ENCODE assay signal across 9 cellular contexts in the genomic region with DNA sequence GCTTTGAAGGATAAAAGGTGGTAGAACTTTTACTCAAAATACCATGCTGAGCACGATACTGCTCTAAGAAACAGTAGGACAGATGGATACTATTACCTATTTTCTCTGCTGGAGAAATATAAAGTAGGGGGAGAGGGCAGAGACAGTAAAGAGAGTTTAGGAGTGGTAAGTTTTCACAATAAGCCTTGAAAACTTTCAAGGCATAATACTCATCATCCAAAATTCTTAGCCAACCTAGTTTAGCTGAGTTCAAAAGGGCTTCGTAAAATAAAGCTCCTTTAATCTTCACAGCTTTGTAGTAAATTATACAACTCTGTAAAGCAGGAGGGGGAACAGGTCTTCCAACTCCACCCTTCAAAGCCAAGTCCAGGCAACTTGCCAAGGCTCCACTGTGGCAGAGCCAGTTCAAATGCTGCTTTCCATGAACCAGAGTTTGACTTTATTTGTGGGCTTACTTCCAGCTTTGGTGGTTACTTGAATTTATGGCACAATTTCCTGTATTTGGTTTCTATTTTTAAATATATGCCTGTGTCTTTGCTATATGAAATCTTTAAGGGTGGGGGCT. TPM values are rescaled to one million over a fixed set of nuclear protein-coding genes. Genes with fewer than 3 reads are reported as not detected.
DNase-seq lines count a peak whose midpoint lies in the region; ATAC-seq and TF ChIP-seq lines count a peak whose summit lies in the region.
"Had no signal": no experiment of that assay in that cellular context is flagged by ENCODE, and none has a peak within 500 bp of the region (broad histone marks: within the 10 kb centered on the region; RNA-seq: fewer than 3 reads in every experiment).

No MANE protein-coding gene starts in this region.

- H4K20me1 ChIP-seq in SK-N-SH (ENCODE audit: insufficient read depth): peaks cover 9% of the 10 kb centered on the region; the same call in 1 of the 2 replicates

- H3K4me3 ChIP-seq in SK-N-SH (ENCODE audit: low read depth in 2 of 2, low read length in 1 of 2) (no peak overlapping the region), left ventricle myocardium inferior (no peak overlapping the region), thoracic aorta (no peak overlapping the region), vagina (no peak overlapping the region)
- H3K4me3 ChIP-seq in CD8-positive, alpha-beta memory T cell (ENCODE audit: low read length): no peak overlapping the region

- peak overlapping the region; percentile 57 for H3K4me2 ChIP-seq in SK-N-SH

- H3K27me3 ChIP-seq in SK-N-SH (ENCODE audit: insufficient read depth): no peaks in the 10 kb centered on the region
- H3K27me3 ChIP-seq in left ventricle myocardium inferior (ENCODE audit: low read depth): no peaks in the 10 kb centered on the region
- no peaks in the 10 kb centered on the region for H3K27me3 ChIP-seq in thoracic aorta (replicated peaks; ENCODE audit: insufficient read depth)
- no peaks in the 10 kb centered on the region for H3K27me3 ChIP-seq in CD8-positive, alpha-beta memory T cell (ENCODE audit: insufficient read depth, low read length, poor library complexity, severe bottlenecking)
- H3K27me3 ChIP-seq in vagina: no peaks in the 10 kb centered on the region

- no peak overlapping the region for H3K4me3 Mint-ChIP-seq in CD8-positive, alpha-beta memory T cell

- POLR2A ChIA-PET in SK-N-SH (lab: Yijun Ruan, JAX): no interaction called here
- POLR2A ChIA-PET in CD8-positive, alpha-beta memory T cell (lab: Charles Lee): no interaction called here

- peak overlapping the region in 3 of 8 donors; percentile 7 to 71 (median 69) for H3K27ac Mint-ChIP-seq in CD8-positive, alpha-beta memory T cell

- intact Hi-C loops in left ventricle myocardium inferior (cut with micrococcal nuclease) (no loop called here), vagina (cut with DNase I) (no loop called here)

- H3K9me3 ChIP-seq in SK-N-SH (no peaks in the 10 kb centered on the region), left ventricle myocardium inferior (replicated peaks) (no peaks in the 10 kb centered on the region), thoracic aorta (no peaks in the 10 kb centered on the region), vagina (no peaks in the 10 kb centered on the region)
- no peaks in the 10 kb centered on the region for H3K9me3 ChIP-seq in CD8-positive, alpha-beta memory T cell (ENCODE audit: low read length)

- H3K4me1 ChIP-seq in SK-N-SH (ENCODE audit: control insufficient read depth in 1 of 2, insufficient read depth in 2 of 2, low read depth in 1 of 2, low read length in 1 of 2) (peaks cover 2 to 41% of the 10 kb centered on the region in 2 experiments), left ventricle myocardium inferior (peaks cover 39% of the 10 kb centered on the region), thoracic aorta (ENCODE audit: control insufficient read depth in 1 of 2, low read depth in 2 of 2) (peaks cover 4 to 16% of the 10 kb centered on the region in 2 donors), vagina (peaks cover 25% of the 10 kb centered on the region)
- no peaks in the 10 kb centered on the region for H3K4me1 ChIP-seq in CD8-positive, alpha-beta memory T cell (ENCODE audit: insufficient read depth, low read length)

- ATAC-seq in thoracic aorta (ENCODE audit: insufficient number of reproducible peaks, low FRiP score, low read depth): no peak

- H3F3A ChIP-seq in SK-N-SH (replicated peaks; ENCODE audit: insufficient read depth): peaks cover 7% of the 10 kb centered on the region

- H3K79me2 ChIP-seq in SK-N-SH (ENCODE audit: insufficient read depth): no peaks in the 10 kb centered on the region

- no peak overlapping the region for H3K9ac ChIP-seq in SK-N-SH

- H3K4me1 Mint-ChIP-seq in CD8-positive, alpha-beta memory T cell: no peaks in the 10 kb centered on the region

- H3K27ac ChIP-seq in SK-N-SH (ENCODE audit: low read depth in 2 of 2, low read length in 1 of 2) (peak overlapping the region; percentile 15 to 16; a peak in 3 of 4 replicates), left ventricle myocardium inferior (replicated peaks) (peak overlapping the region; percentile 25), thoracic aorta (peak overlapping the region; percentile 34 to 36), vagina (no peak overlapping the region)
- no peak overlapping the region for H3K27ac ChIP-seq in CD8-positive, alpha-beta memory T cell (ENCODE audit: low read depth, low read length)

- peaks cover 11 to 98% (median 44%) of the 10 kb centered on the region in 3 donors for H3K36me3 Mint-ChIP-seq in CD8-positive, alpha-beta memory T cell

- H3K9me3 Mint-ChIP-seq in CD8-positive, alpha-beta memory T cell: no peaks in the 10 kb centered on the region

- H3K9me2 ChIP-seq in SK-N-SH: no peaks in the 10 kb centered on the region

- no peak for TF ChIP-seq EP300 in SK-N-SH (IDR thresholded peaks at IDR 0.05; ENCODE audit: borderline replicate concordance in 1 of 2, low read depth in 1 of 2, low read length in 1 of 2)

- TF ChIP-seq CTCF in SK-N-SH (IDR thresholded peaks at IDR 0.05) (no peak), left ventricle myocardium inferior (IDR thresholded peaks at IDR 0.05; ENCODE audit: borderline replicate concordance) (no peak), thoracic aorta (IDR thresholded peaks at IDR 0.05) (no peak), vagina (IDR thresholded peaks at IDR 0.05) (no peak)

- H3K27me3 Mint-ChIP-seq in CD8-positive, alpha-beta memory T cell: peaks cover 0 to 1% of the 10 kb centered on the region in 2 donors

- WGBS in SK-N-SH (ENCODE audit: low lambda C conversion rate): 89% methylated on average over 2 of the region's 2 CpGs

- peak; percentile 8 to 35 for DNase-seq in NOMO-1 (lab: John Stamatoyannopoulos, UW; ENCODE audit: unreplicated experiment in 2 of 2)
- no peak for DNase-seq in NOMO-1 treated with dmso at 0.1 percent for 144 hours (lab: John Stamatoyannopoulos, UW; ENCODE audit: unreplicated experiment)
- no peak for DNase-seq in SK-N-SH
- DNase-seq in left ventricle myocardium inferior: peak; percentile 70
- DNase-seq in thoracic aorta (ENCODE audit: low spot score): peak; percentile 39
- DNase-seq in CD8-positive, alpha-beta memory T cell: no peak
- no peak for DNase-seq in NCI-H128 (lab: John Stamatoyannopoulos, UW; ENCODE audit: unreplicated experiment)
- DNase-seq in vagina (ENCODE audit: extremely low spot score in 2 of 2): no peak

- peaks cover 82 to 96% of the 10 kb centered on the region in 2 experiments for H3K36me3 ChIP-seq in SK-N-SH (replicated peaks in 1 of 2; ENCODE audit: control insufficient read depth in 1 of 2, insufficient read depth in 2 of 2, low read length in 1 of 2)
- peaks cover 96% of the 10 kb centered on the region for H3K36me3 ChIP-seq in left ventricle myocardium inferior
- peaks cover 62% of the 10 kb centered on the region for H3K36me3 ChIP-seq in thoracic aorta
- H3K36me3 ChIP-seq in CD8-positive, alpha-beta memory T cell (ENCODE audit: insufficient read depth, low read length): peaks cover 91% of the 10 kb centered on the region
- peaks cover 0 to 79% of the 10 kb centered on the region in 2 donors for H3K36me3 ChIP-seq in vagina

- CTCF ChIA-PET in SK-N-SH (lab: Yijun Ruan, JAX): interaction anchor here (1.2 kb wide), 1 partner anchor 38 kb away, joined by 3 read pairs; no protein-coding TSS in a partner anchor
- CTCF ChIA-PET in CD8-positive, alpha-beta memory T cell (lab: Charles Lee): no interaction called here

- no peak for TF ChIP-seq POLR2A in vagina (IDR thresholded peaks at IDR 0.05)

- no peak for TF ChIP-seq RAD21 in SK-N-SH (IDR thresholded peaks at IDR 0.05; ENCODE audit: low read length)

- H2AFZ ChIP-seq in SK-N-SH (ENCODE audit: low read depth): no peak overlapping the region

TF ChIP-seq in SK-N-SH, 30 proteins besides CTCF, POLR2A, EP300 and RAD21:
- TF ChIP-seq NFIC (IDR thresholded peaks at IDR 0.05; ENCODE audit: borderline replicate concordance) (peak; percentile 73), GATA2 (CRISPR knock-in tag; IDR thresholded peaks at IDR 0.05) (no peak), RXRA (IDR thresholded peaks at IDR 0.05; ENCODE audit: borderline replicate concordance, low read depth) (peak; percentile 42; the same call in 1 of the 2 replicates), FOSL2 (IDR thresholded peaks at IDR 0.05; ENCODE audit: borderline replicate concordance, low read depth) (no peak)
- TF ChIP-seq, protein P1, sequence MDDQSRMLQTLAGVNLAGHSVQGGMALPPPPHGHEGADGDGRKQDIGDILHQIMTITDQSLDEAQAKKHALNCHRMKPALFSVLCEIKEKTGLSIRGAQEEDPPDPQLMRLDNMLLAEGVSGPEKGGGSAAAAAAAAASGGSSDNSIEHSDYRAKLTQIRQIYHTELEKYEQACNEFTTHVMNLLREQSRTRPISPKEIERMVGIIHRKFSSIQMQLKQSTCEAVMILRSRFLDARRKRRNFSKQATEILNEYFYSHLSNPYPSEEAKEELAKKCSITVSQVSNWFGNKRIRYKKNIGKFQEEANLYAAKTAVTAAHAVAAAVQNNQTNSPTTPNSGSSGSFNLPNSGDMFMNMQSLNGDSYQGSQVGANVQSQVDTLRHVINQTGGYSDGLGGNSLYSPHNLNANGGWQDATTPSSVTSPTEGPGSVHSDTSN (IDR thresholded peaks at IDR 0.05): peak; percentile 29; the same call in 1 of the 2 replicates

RNA-seq across cellular contexts. Expression of gene TEX38, which starts 15.5 kb away (rescaled TPM):
- polyA plus RNA-seq in SK-N-SH (2012; rRNA removed): 0.07 and 0.24 TPM in 2 replicates
- not detected in 2 replicates for polyA plus RNA-seq in SK-N-SH (2012; cell fraction: cytosol; rRNA removed)
- polyA plus RNA-seq in SK-N-SH (2012; cell fraction: nucleus; rRNA removed): 0.61 and 0.65 TPM in 2 replicates
- total RNA-seq in left ventricle myocardium inferior (0.22 TPM), thoracic aorta (not detected), vagina (not detected)
- total RNA-seq in CD8-positive, alpha-beta memory T cell: not detected
- polyA plus RNA-seq in CD8-positive, alpha-beta memory T cell: 0.37 TPM
- polyA plus RNA-seq: AG04450 had no signal

RNA-seq across cellular contexts. Expression of gene ATPAF1, which starts 19.0 kb away (rescaled TPM):
- 39.9 and 51.0 TPM in 2 replicates for polyA plus RNA-seq in SK-N-SH (2012; rRNA removed)
- 55.6 and 57.4 TPM in 2 replicates for polyA plus RNA-seq in SK-N-SH (2012; cell fraction: cytosol; rRNA removed)
- polyA plus RNA-seq in SK-N-SH (2012; cell fraction: nucleus; rRNA removed): 19.7 and 32.5 TPM in 2 replicates
- total RNA-seq in left ventricle myocardium inferior (235 TPM), thoracic aorta (10 to 100 TPM; 38.5 to 55.6 TPM), vagina (37.1 TPM)
- 10 to 100 TPM; 40.2 to 42.3 TPM for total RNA-seq in CD8-positive, alpha-beta memory T cell
- polyA plus RNA-seq in CD8-positive, alpha-beta memory T cell: 75.8 TPM

RNA-seq across cellular contexts. Expression of gene EFCAB14, which starts 31.7 kb away (rescaled TPM):
- polyA plus RNA-seq in SK-N-SH (2012; rRNA removed): 13.6 and 20.0 TPM in 2 replicates
- polyA plus RNA-seq in SK-N-SH (2012; cell fraction: cytosol; rRNA removed): 20.4 and 21.8 TPM in 2 replicates
- polyA plus RNA-seq in SK-N-SH (2012; cell fraction: nucleus; rRNA removed): 12.8 and 21.3 TPM in 2 replicates
- 59.0 TPM for total RNA-seq in left ventricle myocardium inferior
- 100 to 1,000 TPM; 102 to 107 TPM for total RNA-seq in thoracic aorta
- 10 to 100 TPM; 41.2 to 43.5 TPM for total RNA-seq in CD8-positive, alpha-beta memory T cell
- polyA plus RNA-seq in CD8-positive, alpha-beta memory T cell: 135 TPM
- 67.3 TPM for total RNA-seq in vagina

Comparison
In these comparisons a context has a peak if more than half of its experiments do, and no peak if none do; other contexts are left out.
1. DNase-seq: peak in NOMO-1 (2 of 2), left ventricle myocardium inferior (single experiment) and thoracic aorta (single experiment); none in NOMO-1 treated with dmso at 0.1 percent for 144 hours (single experiment), SK-N-SH (single experiment), CD8-positive, alpha-beta memory T cell (0 of 5), NCI-H128 (single experiment) and vagina (0 of 2).
2. H3K27ac ChIP-seq: peak in SK-N-SH (2 of 2), left ventricle myocardium inferior (single experiment) and thoracic aorta (2 of 2); none in CD8-positive, alpha-beta memory T cell (single experiment) and vagina (single experiment).